In the genomic region with DNA sequence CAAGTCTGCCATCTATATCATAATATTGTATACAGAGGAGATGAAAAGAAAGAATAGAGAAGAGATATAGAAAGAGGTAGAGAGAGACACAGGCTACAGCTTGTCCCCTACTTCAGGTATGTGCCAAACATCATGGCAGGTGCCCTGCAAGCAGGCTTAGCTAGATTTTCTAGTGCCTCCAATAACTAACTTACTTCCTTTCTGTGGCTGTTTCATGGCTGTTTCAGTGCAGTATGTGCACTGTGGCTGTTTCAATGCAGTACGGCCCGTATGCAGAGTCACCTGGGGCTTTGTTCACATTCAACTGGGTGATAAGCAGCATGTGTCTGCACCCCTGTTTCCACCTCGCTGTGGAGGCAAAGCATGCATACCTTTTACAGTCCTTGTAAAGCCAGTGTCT, we compare ENCODE assay signal across 16 cellular contexts.
A peak's percentile ranks its signal among the peaks of the same experiment; 100 is the strongest.
DNase-seq lines count a peak whose midpoint lies in the region; ATAC-seq, FAIRE-seq and TF ChIP-seq lines count a peak whose summit lies in the region.
"Had no signal": no experiment of that assay in that cellular context is flagged by ENCODE, and none has a peak within 500 bp of the region (broad histone marks: within the 10 kb centered on the region; RNA-seq: fewer than 3 reads in every experiment).

No MANE protein-coding gene starts in this region.

- FAIRE-seq in astrocyte (lab: Jason Lieb, UNC), result no peak
- FAIRE-seq in D721Med (lab: Jason Lieb, UNC), result no peak
- FAIRE-seq: A204.1 had no signal

- H4K20me1 ChIP-seq in OCI-LY3 (ENCODE audit: insufficient read depth, low read length) (no peaks in the 10 kb centered on the region), astrocyte (ENCODE audit: insufficient read depth, low read length) (no peaks in the 10 kb centered on the region)

- H3K4me1 Mint-ChIP-seq in astrocyte (ENCODE audit: low read depth, unreplicated experiment) (peaks cover 11% of the 10 kb centered on the region), CD14-positive monocyte (no peaks in the 10 kb centered on the region)

- intact Hi-C loops in CD14-positive monocyte (cut with micrococcal nuclease), result no loop called here

- no peak overlapping the region for H3K4me3 ChIP-seq in OCI-LY3 (ENCODE audit: low read length)
- H3K4me3 ChIP-seq in astrocyte (ENCODE audit: insufficient read depth, low read depth, low read length), result no peak overlapping the region

- DNase-seq in astrocyte (ENCODE audit: low read depth) (no peak), foreskin keratinocyte (no peak), CD14-positive monocyte (ENCODE audit: low spot score) (no peak), mesenteric fat pad (ENCODE audit: low spot score) (no peak), D721Med (ENCODE audit: insufficient read length, low spot score) (no peak), MV-4-11 (lab: John Stamatoyannopoulos, UW) (no peak)
- DNase-seq: BE2C; CD8-positive, alpha-beta T cell; COR-L47; DMS53; GF-D8; HCEC 1CT had no signal

- ATAC-seq in foreskin keratinocyte, result peak; percentile 5
- ATAC-seq: CD8-positive, alpha-beta T cell had no signal

- H3K9me3 ChIP-seq in OCI-LY3 (ENCODE audit: insufficient read depth, low read length), result peaks cover 16% of the 10 kb centered on the region; the same call in 1 of the 2 replicates
- peaks cover 4% of the 10 kb centered on the region for H3K9me3 ChIP-seq in astrocyte (ENCODE audit: insufficient read depth, low read depth, low read length)
- H3K9me3 ChIP-seq: BE2C had no signal

- H3K27ac ChIP-seq in OCI-LY3 (ENCODE audit: low read length), result no peak overlapping the region; the same call in 1 of the 2 replicates
- no peak overlapping the region for H3K27ac ChIP-seq in astrocyte (ENCODE audit: low read depth, low read length)
- no peak overlapping the region for H3K27ac ChIP-seq in foreskin keratinocyte
- H3K27ac ChIP-seq: C4-2B had no signal

- H3K79me2 ChIP-seq in OCI-LY3 (ENCODE audit: low read length) (no peaks in the 10 kb centered on the region), astrocyte (ENCODE audit: insufficient read depth, low read length) (no peaks in the 10 kb centered on the region)

- H3K27ac Mint-ChIP-seq in astrocyte (ENCODE audit: unreplicated experiment) (no peak overlapping the region), CD14-positive monocyte (no peak overlapping the region)
- H3K27ac Mint-ChIP-seq: CD8-positive, alpha-beta T cell; HFFc6 had no signal

- TF ChIP-seq CTCF in OCI-LY3 (IDR thresholded peaks at IDR 0.05; ENCODE audit: low read depth, low read length) (no peak), astrocyte (IDR thresholded peaks at IDR 0.05; ENCODE audit: insufficient read depth, low read depth, low read length) (no peak), foreskin keratinocyte (conservative IDR thresholded peaks at IDR 0.05) (no peak), CD14-positive monocyte (IDR thresholded peaks at IDR 0.05) (no peak), D721Med (IDR thresholded peaks at IDR 0.05; ENCODE audit: insufficient read depth, missing control alignments) (no peak)

- H3K4me2 ChIP-seq in OCI-LY3 (ENCODE audit: low read length) (peak overlapping the region; percentile 27; the same call in 1 of the 2 replicates), astrocyte (ENCODE audit: low read length) (peak overlapping the region; percentile 29)

- H3K9ac ChIP-seq in OCI-LY3 (ENCODE audit: low read length), result no peak overlapping the region
- H3K9ac ChIP-seq in astrocyte (ENCODE audit: low read length), result no peak overlapping the region

- H3K36me3 ChIP-seq in OCI-LY3 (replicated peaks; ENCODE audit: low read depth, low read length), result peaks cover 18% of the 10 kb centered on the region
- no peaks in the 10 kb centered on the region for H3K36me3 ChIP-seq in astrocyte (ENCODE audit: insufficient read depth, low read length)
- H3K36me3 ChIP-seq: BE2C had no signal

- no peaks in the 10 kb centered on the region for H3K27me3 ChIP-seq in OCI-LY3 (ENCODE audit: low read depth, low read length)
- no peaks in the 10 kb centered on the region for H3K27me3 ChIP-seq in astrocyte (ENCODE audit: insufficient read depth, low read length)
- no peaks in the 10 kb centered on the region for H3K27me3 ChIP-seq in foreskin keratinocyte
- H3K27me3 ChIP-seq: BE2C had no signal

- peaks cover 38% of the 10 kb centered on the region for H3K4me1 ChIP-seq in OCI-LY3 (ENCODE audit: low read length)
- no peaks in the 10 kb centered on the region for H3K4me1 ChIP-seq in astrocyte (ENCODE audit: insufficient read depth, low read length)
- H3K4me1 ChIP-seq in foreskin keratinocyte, result no peaks in the 10 kb centered on the region
- H3K4me1 ChIP-seq: BE2C had no signal

- H3K4me3 Mint-ChIP-seq in astrocyte (ENCODE audit: unreplicated experiment), result no peak overlapping the region
- no peak overlapping the region for H3K4me3 Mint-ChIP-seq in CD14-positive monocyte
- H3K4me3 Mint-ChIP-seq: CD8-positive, alpha-beta T cell; HFFc6 had no signal

- H3K9me3 Mint-ChIP-seq in astrocyte (ENCODE audit: unreplicated experiment), result peaks cover 8% of the 10 kb centered on the region
- H3K9me3 Mint-ChIP-seq in CD14-positive monocyte, result peaks cover 2 to 16% (median 8%) of the 10 kb centered on the region in 7 donors

- H3K27me3 Mint-ChIP-seq in astrocyte (ENCODE audit: low read depth, unreplicated experiment), result peaks cover 9% of the 10 kb centered on the region
- peaks cover 2 to 3% (median 3%) of the 10 kb centered on the region in 3 donors for H3K27me3 Mint-ChIP-seq in CD14-positive monocyte (ENCODE audit: low read depth in 3 of 3)

- H2AFZ ChIP-seq in OCI-LY3 (ENCODE audit: low read depth, low read length) (peak overlapping the region; percentile 55; the same call in 1 of the 2 replicates), astrocyte (ENCODE audit: low read depth, low read length) (no peak overlapping the region)

- H3K36me3 Mint-ChIP-seq in astrocyte (ENCODE audit: low read depth, unreplicated experiment) (peaks cover 4% of the 10 kb centered on the region), CD14-positive monocyte (no peaks in the 10 kb centered on the region)
- H3K36me3 Mint-ChIP-seq: CD8-positive, alpha-beta T cell had no signal
